ENCODE assay signal across 8 cellular contexts in the genomic region with DNA sequence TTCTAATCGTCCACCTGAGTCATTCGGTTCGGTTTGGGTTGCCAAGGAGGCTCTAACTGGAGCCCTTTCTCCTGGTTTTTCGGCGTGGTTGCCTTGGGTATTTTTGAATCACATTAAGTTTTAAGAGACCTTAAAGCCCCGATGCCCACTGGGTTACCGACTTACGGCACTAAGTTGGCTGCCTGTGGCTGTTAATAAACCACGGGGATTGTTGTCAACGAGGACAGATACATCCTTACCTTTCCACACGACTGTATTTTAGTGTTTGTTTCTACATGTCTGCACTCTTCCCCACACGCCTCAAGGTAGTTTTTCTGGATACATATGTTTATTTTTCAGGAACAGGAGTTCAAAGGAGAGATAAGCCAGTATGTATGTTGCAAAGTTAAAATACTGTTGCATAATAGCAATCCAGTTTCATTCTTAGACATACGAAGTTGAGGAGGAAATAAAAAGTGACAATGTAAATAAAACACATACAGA. TPM values are rescaled to one million over a fixed set of nuclear protein-coding genes. Genes with fewer than 3 reads are reported as not detected.
DNase-seq lines count a peak whose midpoint lies in the region; ATAC-seq, FAIRE-seq and TF ChIP-seq lines count a peak whose summit lies in the region.

No MANE protein-coding gene starts in this region.

- no peaks in the 10 kb centered on the region for H3K9me3 Mint-ChIP-seq in endothelial cell (ENCODE audit: unreplicated experiment)
- H3K9me3 Mint-ChIP-seq in osteocyte (ENCODE audit: unreplicated experiment): no peaks in the 10 kb centered on the region

- peaks cover 4% of the 10 kb centered on the region for H3K36me3 Mint-ChIP-seq in endothelial cell (ENCODE audit: low read depth, unreplicated experiment)
- H3K36me3 Mint-ChIP-seq in osteocyte (ENCODE audit: unreplicated experiment): no peaks in the 10 kb centered on the region

- H3K4me3 Mint-ChIP-seq in endothelial cell (ENCODE audit: unreplicated experiment) (peak overlapping the region; percentile 95), osteocyte (ENCODE audit: unreplicated experiment) (peak overlapping the region; percentile 82)

- H3K27ac Mint-ChIP-seq in endothelial cell (ENCODE audit: unreplicated experiment): peak overlapping the region; percentile 88
- peak overlapping the region; percentile 51 for H3K27ac Mint-ChIP-seq in osteocyte (ENCODE audit: unreplicated experiment)

- DNase-seq in heart right ventricle (no peak), left cardiac atrium (no peak), SJCRH30 (peak in 1 of 2 experiments; percentile 33), endothelial cell (ENCODE audit: low spot score) (no peak), osteocyte (ENCODE audit: extremely low spot score, unreplicated experiment) (no peak), RCC 7860 (ENCODE audit: low spot score) (no peak), NCI-H774 (lab: John Stamatoyannopoulos, UW) (no peak)

- H3K4me1 ChIP-seq in heart right ventricle (peaks cover 0 to 18% (median 12%) of the 10 kb centered on the region in 9 donors), SJCRH30 (peaks cover 11% of the 10 kb centered on the region)

- H3K36me3 ChIP-seq in heart right ventricle (no peaks in the 10 kb centered on the region), SJCRH30 (0 out of 2 replicates have a peak, but pooled peaks cover 2% of the 10 kb centered on the region)

- H3K4me1 Mint-ChIP-seq in endothelial cell (ENCODE audit: unreplicated experiment) (peaks cover 24% of the 10 kb centered on the region), osteocyte (ENCODE audit: unreplicated experiment) (peaks cover 18% of the 10 kb centered on the region)

- no peaks in the 10 kb centered on the region for H3K27me3 ChIP-seq in heart right ventricle
- no peaks in the 10 kb centered on the region for H3K27me3 ChIP-seq in SJCRH30

- ATAC-seq in heart right ventricle (no peak), left cardiac atrium (no peak), GM18511 (IDR thresholded peaks at IDR 0.05; ENCODE audit: unreplicated experiment) (no peak)

- intact Hi-C loops in heart right ventricle (cut with DNase I): loop anchor here in 3 of 10 donors (2.0 to 10.0 kb wide), 4 partner anchors 27 to 91 kb away; no protein-coding TSS in a partner anchor
- intact Hi-C loops in left cardiac atrium (cut with DNase I): loop anchor here in 1 of 2 donors (5.0 kb wide), 1 partner anchor 265 kb away; no protein-coding TSS in a partner anchor

- TF ChIP-seq CTCF in heart right ventricle (IDR thresholded peaks at IDR 0.05) (no peak), endothelial cell (IDR thresholded peaks at IDR 0.05; ENCODE audit: unreplicated experiment) (no peak), osteocyte (IDR thresholded peaks at IDR 0.05) (no peak)

- no peak for FAIRE-seq in RCC 7860 (lab: Jason Lieb, UNC)

- H3K9me3 ChIP-seq in heart right ventricle: no peaks in the 10 kb centered on the region
- no peaks in the 10 kb centered on the region for H3K9me3 ChIP-seq in SJCRH30 (replicated peaks)

- 8 to 10% methylated on average over 13 of the region's 13 CpGs for WGBS in heart right ventricle, 2 donors

- H3K27ac ChIP-seq in heart right ventricle: peak overlapping the region in 9 of 10 donors; percentile 99 to 100 (median 100)
- no peak overlapping the region for H3K27ac ChIP-seq in SJCRH30

- H3K27me3 Mint-ChIP-seq in endothelial cell (ENCODE audit: unreplicated experiment) (peaks cover 15% of the 10 kb centered on the region), osteocyte (ENCODE audit: unreplicated experiment) (peaks cover 3% of the 10 kb centered on the region)

- H3K4me3 ChIP-seq in heart right ventricle: peak overlapping the region; percentile 73 to 94 (median 90)
- H3K4me3 ChIP-seq in SJCRH30: peak overlapping the region; percentile 98

RNA-seq across cellular contexts. Expression of gene ANP32A, which starts 1.2 kb away (rescaled TPM):
- 100 to 1,000 TPM; 122 to 201 (median 152) TPM for total RNA-seq in heart right ventricle
- 100 to 1,000 TPM in 1 of 2 donors, 10 to 100 TPM in 1; 87.3 to 141 TPM for polyA plus RNA-seq in heart right ventricle
- total RNA-seq in left cardiac atrium: 100 to 1,000 TPM; 106 to 118 TPM
- total RNA-seq in SJCRH30 (2014; rRNA removed; shearing (Covaris generic)): 246 and 273 TPM in 2 replicates
- 248 TPM for total RNA-seq in endothelial cell (ENCODE audit: unreplicated experiment)
- 155 and 159 TPM in 2 replicates for total RNA-seq in osteocyte
